8 cellular contexts compared by ENCODE assay signal in the genomic region with DNA sequence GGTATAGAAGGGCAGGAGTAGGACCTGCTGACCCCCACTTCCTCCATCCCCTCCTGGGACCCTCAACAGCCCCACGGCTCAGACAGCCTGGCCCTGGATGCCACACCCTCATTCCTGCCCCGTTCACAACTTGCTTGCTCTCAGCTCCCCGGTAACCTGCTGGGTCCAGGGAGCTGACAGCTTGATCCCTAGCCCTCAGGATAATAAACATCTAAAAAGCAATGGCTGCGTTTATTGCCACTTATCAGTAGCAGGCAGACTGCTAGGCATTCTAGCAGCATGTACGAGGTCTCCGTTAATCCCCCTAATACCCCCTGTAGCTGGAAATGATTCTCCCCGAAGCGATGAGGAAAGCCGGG. TPM values are rescaled to one million over a fixed set of nuclear protein-coding genes. Genes with fewer than 3 reads are reported as not detected.
DNase-seq lines count a peak whose midpoint lies in the region; ATAC-seq, FAIRE-seq and TF ChIP-seq lines count a peak whose summit lies in the region.

No MANE protein-coding gene starts in this region.

- peaks cover 51% of the 10 kb centered on the region for H3K4me1 Mint-ChIP-seq in activated CD4-positive, alpha-beta T cell treated with anti-CD3 and anti-CD28 coated beads for 36 hours
- H3K4me1 Mint-ChIP-seq in activated T-helper 17 cell treated with anti-CD3 and anti-CD28 coated beads, Interleukin-2, amount 50 U/mL, for 72 hours = peaks cover 21% of the 10 kb centered on the region

- POLR2A ChIA-PET in activated CD4-positive, alpha-beta T cell treated with anti-CD3 and anti-CD28 coated beads for 36 hours (lab: Charles Lee) = interaction anchor here (0.8 to 11.7 kb wide), 4 partner anchors 24 to 66 kb away, joined by 3 to 275 read pairs (median 32); a partner anchor contains a TSS

- H3K27ac Mint-ChIP-seq in activated CD4-positive, alpha-beta T cell treated with anti-CD3 and anti-CD28 coated beads for 36 hours = peak overlapping the region; percentile 92
- H3K27ac Mint-ChIP-seq in activated T-helper 17 cell treated with anti-CD3 and anti-CD28 coated beads, Interleukin-2, amount 50 U/mL, for 72 hours = peak overlapping the region; percentile 95

- no peak for FAIRE-seq in kidney (lab: Jason Lieb, UNC)

- H3K4me1 ChIP-seq in kidney (ENCODE audit: control insufficient read depth in 1 of 2, insufficient read depth in 1 of 2, low read depth in 1 of 2, low read length in 2 of 2) (peaks cover 49 to 51% of the 10 kb centered on the region in 2 donors), subcutaneous abdominal adipose tissue (ENCODE audit: control insufficient read depth in 5 of 5, insufficient read depth in 5 of 5, low read length in 5 of 5) (peaks cover 29 to 58% (median 51%) of the 10 kb centered on the region in 5 donors)

- H3K36me3 ChIP-seq in kidney (ENCODE audit: control insufficient read depth in 1 of 2, insufficient read depth in 2 of 2, low read length in 2 of 2) (peaks cover 30 to 44% of the 10 kb centered on the region in 2 donors), subcutaneous abdominal adipose tissue (ENCODE audit: control insufficient read depth in 5 of 5, insufficient read depth in 5 of 5, low read length in 5 of 5) (peaks cover 0 to 49% (median 48%) of the 10 kb centered on the region in 5 donors)

- no peaks in the 10 kb centered on the region for H3K9me3 Mint-ChIP-seq in activated CD4-positive, alpha-beta T cell treated with anti-CD3 and anti-CD28 coated beads for 36 hours (ENCODE audit: low read depth)
- H3K9me3 Mint-ChIP-seq in activated T-helper 17 cell treated with anti-CD3 and anti-CD28 coated beads, Interleukin-2, amount 50 U/mL, for 72 hours = no peaks in the 10 kb centered on the region

- no peak for TF ChIP-seq CTCF in kidney (IDR thresholded peaks at IDR 0.05; ENCODE audit: borderline replicate concordance, extremely low read depth, insufficient read depth)

- no peaks in the 10 kb centered on the region for H3K9me3 ChIP-seq in kidney (ENCODE audit: control insufficient read depth in 1 of 2, low read length in 2 of 2)
- H3K9me3 ChIP-seq in subcutaneous abdominal adipose tissue (ENCODE audit: control insufficient read depth in 5 of 5, low read length in 5 of 5) = no peaks in the 10 kb centered on the region

- intact Hi-C loops in activated CD4-positive, alpha-beta T cell treated with anti-CD3 and anti-CD28 coated beads for 36 hours (cut with DNase I, micrococcal nuclease) = loop anchor here in 1 of 2 experiments (10.0 kb wide), 1 partner anchor 210 kb away; a partner anchor contains a TSS
- intact Hi-C loops in kidney (cut with DNase I) = loop anchor here (5.0 kb wide), 1 partner anchor 37 kb away; no protein-coding TSS in a partner anchor

- H3K4me3 Mint-ChIP-seq in activated CD4-positive, alpha-beta T cell treated with anti-CD3 and anti-CD28 coated beads for 36 hours = peak overlapping the region; percentile 60
- H3K4me3 Mint-ChIP-seq in activated T-helper 17 cell treated with anti-CD3 and anti-CD28 coated beads, Interleukin-2, amount 50 U/mL, for 72 hours = peak overlapping the region; percentile 66

- H3K27me3 Mint-ChIP-seq in activated CD4-positive, alpha-beta T cell treated with anti-CD3 and anti-CD28 coated beads for 36 hours = no peaks in the 10 kb centered on the region
- no peaks in the 10 kb centered on the region for H3K27me3 Mint-ChIP-seq in activated T-helper 17 cell treated with anti-CD3 and anti-CD28 coated beads, Interleukin-2, amount 50 U/mL, for 72 hours

- no peaks in the 10 kb centered on the region for H3K27me3 ChIP-seq in subcutaneous abdominal adipose tissue (ENCODE audit: control insufficient read depth in 5 of 5, insufficient read depth in 4 of 5, low read length in 5 of 5)

- ATAC-seq in activated CD4-positive, alpha-beta T cell treated with anti-CD3 and anti-CD28 coated beads for 36 hours = no peak
- ATAC-seq in activated T-helper 17 cell treated with anti-CD3 and anti-CD28 coated beads, Interleukin-2, amount 50 U/mL, for 72 hours (replicated peaks) = no peak
- no peak for ATAC-seq in HG03342 (IDR thresholded peaks at IDR 0.05; ENCODE audit: unreplicated experiment)

- H3K4me3 ChIP-seq in kidney (ENCODE audit: low read length in 2 of 2) (peak overlapping the region in 1 of 2 donors; percentile 0), subcutaneous abdominal adipose tissue (ENCODE audit: low read depth in 1 of 5, low read length in 5 of 5) (no peak overlapping the region)

- peak overlapping the region; percentile 68 to 72 for H3K27ac ChIP-seq in kidney (ENCODE audit: low read depth in 2 of 2, low read length in 2 of 2)
- H3K27ac ChIP-seq in subcutaneous abdominal adipose tissue (ENCODE audit: low read depth, low read length) = peak overlapping the region; percentile 57

- H3K36me3 Mint-ChIP-seq in activated CD4-positive, alpha-beta T cell treated with anti-CD3 and anti-CD28 coated beads for 36 hours (ENCODE audit: low read depth) = peaks cover 20% of the 10 kb centered on the region
- peaks cover 33% of the 10 kb centered on the region for H3K36me3 Mint-ChIP-seq in activated T-helper 17 cell treated with anti-CD3 and anti-CD28 coated beads, Interleukin-2, amount 50 U/mL, for 72 hours (ENCODE audit: low read depth)

- CTCF ChIA-PET in activated CD4-positive, alpha-beta T cell treated with anti-CD3 and anti-CD28 coated beads for 36 hours (lab: Charles Lee) = interaction anchor here (1.2 to 11.0 kb wide), 4 partner anchors 23 to 89 kb away, joined by 5 to 518 read pairs (median 58); a partner anchor contains a TSS

- DNase-seq in activated CD4-positive, alpha-beta T cell treated with anti-CD3 and anti-CD28 coated beads for 36 hours = no peak
- no peak for DNase-seq in activated CD4-positive, alpha-beta T cell treated with anti-CD3 and anti-CD28 coated beads for 48 hours
- DNase-seq in kidney = no peak
- no peak for DNase-seq in NCI-H187 (lab: John Stamatoyannopoulos, UW)
- no peak for DNase-seq in SKM-1 treated with dmso at 0.1 percent for 144 hours (lab: John Stamatoyannopoulos, UW; ENCODE audit: unreplicated experiment)

- H3K9ac ChIP-seq in kidney (ENCODE audit: low read length in 2 of 2) (peak overlapping the region in 1 of 2 donors; percentile 41), subcutaneous abdominal adipose tissue (ENCODE audit: low read length in 5 of 5) (peak overlapping the region in 1 of 5 donors; percentile 41)

RNA-seq across cellular contexts. Expression of a gene that starts 24.3 kb away (rescaled TPM):
- 1,000 to 10,000 TPM; 3,424 to 4,221 TPM for total RNA-seq in activated CD4-positive, alpha-beta T cell treated with anti-CD3 and anti-CD28 coated beads for 36 hours
- 1,000 to 10,000 TPM; 3,687 to 4,380 TPM for total RNA-seq in activated T-helper 17 cell treated with anti-CD3 and anti-CD28 coated beads, Interleukin-2, amount 50 U/mL, for 72 hours
- 1,384 TPM for total RNA-seq in kidney
- polyA plus RNA-seq in kidney (ENCODE audit: insufficient read depth, low read depth, low replicate concordance) = 1,654 TPM

RNA-seq across cellular contexts. Expression of a gene that starts 30.7 kb away (rescaled TPM):
- total RNA-seq in activated CD4-positive, alpha-beta T cell treated with anti-CD3 and anti-CD28 coated beads for 36 hours = 100 to 1,000 TPM; 125 to 139 TPM
- total RNA-seq in activated T-helper 17 cell treated with anti-CD3 and anti-CD28 coated beads, Interleukin-2, amount 50 U/mL, for 72 hours = 100 to 1,000 TPM in 1 of 2 donors, 10 to 100 TPM in 1; 94.4 to 177 TPM
- 77.6 TPM for total RNA-seq in kidney
- polyA plus RNA-seq in kidney (ENCODE audit: insufficient read depth, low read depth, low replicate concordance) = 12.2 TPM

RNA-seq across cellular contexts. Expression of a gene that starts 40.4 kb away (rescaled TPM):
- 100 to 1,000 TPM in 1 of 2 experiments, 10 to 100 TPM in 1; 74.5 to 104 TPM for total RNA-seq in activated CD4-positive, alpha-beta T cell treated with anti-CD3 and anti-CD28 coated beads for 36 hours
- 10 to 100 TPM; 44.8 to 65.5 TPM for total RNA-seq in activated T-helper 17 cell treated with anti-CD3 and anti-CD28 coated beads, Interleukin-2, amount 50 U/mL, for 72 hours
- total RNA-seq in kidney = 133 TPM
- polyA plus RNA-seq in kidney (ENCODE audit: insufficient read depth, low read depth, low replicate concordance) = 57.1 TPM
